In genomic region chr6:149854017-149854416, GRCh38 we compare ENCODE assay signal across 10 cellular contexts. TPM values are rescaled to one million over a fixed set of nuclear protein-coding genes. Genes with fewer than 3 reads are reported as not detected.
DNase-seq lines count a peak whose midpoint lies in the region; ATAC-seq, FAIRE-seq and TF ChIP-seq lines count a peak whose summit lies in the region.
"Not testable (repeated sequence)": the region's sequence is repeated elsewhere in the genome, so short reads cannot be mapped to it uniquely, and the experiment has no call there.
"Had no signal": no experiment of that assay in that cellular context is flagged by ENCODE, and none has a peak within 500 bp of the region (broad histone marks: within the 10 kb centered on the region; RNA-seq: fewer than 3 reads in every experiment).

No MANE protein-coding gene starts in this region.

- H3K27ac ChIP-seq in ACC112 (ENCODE audit: low read depth, low read length) (peak overlapping the region; percentile 97), RWPE2 (ENCODE audit: poor library complexity, severe bottlenecking) (peak overlapping the region; percentile 99), esophagus (ENCODE audit: low read depth in 2 of 2, low read length in 1 of 2) (peak overlapping the region; percentile 82 to 85), keratinocyte (ENCODE audit: control insufficient read depth, insufficient read depth, low read length) (peak overlapping the region; percentile 93), suprapubic skin (peak overlapping the region; percentile 15)

- not testable (repeated sequence) for BruUV-seq in MCF 10A (replicated peaks; lab: Mats Ljungman, UMichigan)

- H3K4me3 Mint-ChIP-seq in HFFc6; MCF 10A (ENCODE audit: unreplicated experiment); osteocyte (ENCODE audit: unreplicated experiment): not testable (repeated sequence)

- H3K27me3 ChIP-seq in ACC112 (ENCODE audit: insufficient read depth, low read length); RWPE2 (ENCODE audit: insufficient read depth, poor library complexity, severe bottlenecking); esophagus (ENCODE audit: control insufficient read depth in 1 of 2, insufficient read depth in 2 of 2, low read length in 2 of 2); keratinocyte (ENCODE audit: control insufficient read depth, extremely low read depth, insufficient read depth, low read length); suprapubic skin: not testable (repeated sequence)

- H4K20me1 ChIP-seq in keratinocyte (ENCODE audit: control insufficient read depth, extremely low read depth, insufficient read depth, low read length) = not testable (repeated sequence)

- intact Hi-C loops in MCF 10A (cut with micrococcal nuclease) = not testable (repeated sequence)

- ATAC-seq in RWPE2 (ENCODE audit: low read depth) = not testable (repeated sequence)

- H3K4me3 ChIP-seq in ACC112 (ENCODE audit: low read depth, low read length); RWPE2 (ENCODE audit: severe bottlenecking); esophagus (ENCODE audit: low read depth in 1 of 2, low read length in 2 of 2); suprapubic skin: not testable (repeated sequence)
- peak overlapping the region in 1 of 3 experiments; percentile 67 for H3K4me3 ChIP-seq in keratinocyte (ENCODE audit: control insufficient read depth in 2 of 3, extremely low read depth in 1 of 3, insufficient read depth in 2 of 3, low read depth in 1 of 3, low read length in 3 of 3)

- H3K4me1 ChIP-seq in ACC112 (ENCODE audit: control insufficient read depth, insufficient read depth, low read length, unreplicated experiment) (peaks cover 53% of the 10 kb centered on the region), RWPE2 (ENCODE audit: insufficient read depth, poor library complexity, severe bottlenecking) (peaks cover 65% of the 10 kb centered on the region), keratinocyte (ENCODE audit: control insufficient read depth, extremely low read depth, insufficient read depth, low read length) (peaks cover 61% of the 10 kb centered on the region), suprapubic skin (peaks cover 44% of the 10 kb centered on the region)
- H3K4me1 ChIP-seq in esophagus (ENCODE audit: control insufficient read depth in 2 of 2, insufficient read depth in 2 of 2, low read length in 1 of 2) = not testable (repeated sequence)

- H3K79me2 ChIP-seq in ACC112 (ENCODE audit: control insufficient read depth, insufficient read depth, low read length, unreplicated experiment) (peaks cover 36% of the 10 kb centered on the region), keratinocyte (ENCODE audit: control insufficient read depth, insufficient read depth, low read length) (peaks cover 24% of the 10 kb centered on the region)

- WGBS in esophagus, 2 donors = 86 to 88% methylated on average over 4 of the region's 4 CpGs
- 94% methylated on average over 4 of the region's 4 CpGs for WGBS in suprapubic skin

- CTCF ChIA-PET in MCF 10A (lab: Yijun Ruan, JAX) = interaction anchor here (0.6 to 2.5 kb wide), 3 partner anchors 11 to 220 kb away, joined by 3 to 9 read pairs (median 4); no protein-coding TSS in a partner anchor

- dilution Hi-C loops in keratinocyte (cut with MboI; ENCODE audit: extremely low pct_ligation_motif_present, low sequenced_read_pairs) = not testable (repeated sequence)

- TF ChIP-seq EP300 in suprapubic skin (IDR thresholded peaks at IDR 0.05) = not testable (repeated sequence)

- H3K9me3 ChIP-seq in RWPE2 (ENCODE audit: severe bottlenecking); esophagus (ENCODE audit: control insufficient read depth in 2 of 2, insufficient read depth in 1 of 2, low read depth in 1 of 2, low read length in 1 of 2); keratinocyte (ENCODE audit: control insufficient read depth, low read depth, low read length); suprapubic skin: not testable (repeated sequence)

- H2AFZ ChIP-seq in ACC112 (ENCODE audit: low read length, unreplicated experiment); keratinocyte (ENCODE audit: control insufficient read depth, low read length): not testable (repeated sequence)

- POLR2A ChIA-PET in MCF 10A (lab: Yijun Ruan, JAX) = interaction anchor here (0.6 to 13.6 kb wide), 10 partner anchors 9 to 136 kb away, joined by 3 to 255 read pairs (median 4); partner anchors contain the start of gene LATS1

- not testable (repeated sequence) for TF ChIP-seq POLR2A in suprapubic skin (IDR thresholded peaks at IDR 0.05)

- H3K27ac Mint-ChIP-seq in HFFc6 (peak overlapping the region; percentile 97), MCF 10A (ENCODE audit: low read depth, unreplicated experiment) (peak overlapping the region; percentile 92), osteocyte (ENCODE audit: unreplicated experiment) (peak overlapping the region; percentile 96)

- H3K9me3 Mint-ChIP-seq in HFFc6; MCF 10A (ENCODE audit: unreplicated experiment); osteocyte (ENCODE audit: unreplicated experiment): not testable (repeated sequence)

- not testable (repeated sequence) for FAIRE-seq in keratinocyte (lab: Jason Lieb, UNC)

- peaks cover 80% of the 10 kb centered on the region for H3K4me1 Mint-ChIP-seq in HFFc6 (ENCODE audit: low read depth)
- peaks cover 67% of the 10 kb centered on the region for H3K4me1 Mint-ChIP-seq in MCF 10A (ENCODE audit: insufficient read depth, unreplicated experiment)
- peaks cover 68% of the 10 kb centered on the region for H3K4me1 Mint-ChIP-seq in osteocyte (ENCODE audit: unreplicated experiment)

- H3K27me3 Mint-ChIP-seq in HFFc6 (ENCODE audit: insufficient read depth); MCF 10A (ENCODE audit: insufficient read depth, unreplicated experiment); osteocyte (ENCODE audit: unreplicated experiment): not testable (repeated sequence)

- H3K9me1 ChIP-seq in keratinocyte (ENCODE audit: control insufficient read depth, extremely low read depth, insufficient read depth, low read length) = not testable (repeated sequence)

- peak overlapping the region; percentile 89 for H3K4me2 ChIP-seq in keratinocyte (ENCODE audit: control insufficient read depth, extremely low read depth, insufficient read depth, low read depth, low read length)

- not testable (repeated sequence) for TF ChIP-seq CTCF in HFFc6 (IDR thresholded peaks at IDR 0.05); RWPE2 (IDR thresholded peaks at IDR 0.05; ENCODE audit: poor library complexity, severe bottlenecking); MCF 10A (IDR thresholded peaks at IDR 0.05; ENCODE audit: unreplicated experiment); keratinocyte (optimal IDR thresholded peaks at IDR 0.05 in 1 of 3, IDR thresholded peaks at IDR 0.05 in 1 of 3, conservative IDR thresholded peaks at IDR 0.05 in 1 of 3; ENCODE audit: extremely low read depth in 1 of 3, insufficient read depth in 2 of 3, low read length in 3 of 3); osteocyte (IDR thresholded peaks at IDR 0.05); suprapubic skin (IDR thresholded peaks at IDR 0.05)

- H3K9ac ChIP-seq in keratinocyte (ENCODE audit: control insufficient read depth, extremely low read depth, insufficient read depth, low read length) = peak overlapping the region; percentile 78

- DNase-seq in HFFc6; RWPE2 (ENCODE audit: low spot score); MCF 10A (ENCODE audit: unreplicated experiment); keratinocyte (ENCODE audit: low read depth, low spot score); osteocyte (ENCODE audit: extremely low spot score, unreplicated experiment); suprapubic skin (ENCODE audit: low spot score in 2 of 2): not testable (repeated sequence)

- H3K36me3 ChIP-seq in ACC112 (ENCODE audit: insufficient read depth, low read length); esophagus (ENCODE audit: control insufficient read depth in 2 of 2, insufficient read depth in 2 of 2, low read length in 1 of 2); keratinocyte (ENCODE audit: control insufficient read depth in 2 of 2, extremely low read depth in 1 of 2, insufficient read depth in 2 of 2, low read length in 2 of 2); suprapubic skin: not testable (repeated sequence)
- H3K36me3 ChIP-seq in RWPE2 (ENCODE audit: low read depth) = peaks cover 25% of the 10 kb centered on the region

- not testable (repeated sequence) for H3K36me3 Mint-ChIP-seq in HFFc6 (ENCODE audit: low read depth); MCF 10A (ENCODE audit: insufficient read depth, unreplicated experiment)
- H3K36me3 Mint-ChIP-seq in osteocyte (ENCODE audit: unreplicated experiment) = peaks cover 13% of the 10 kb centered on the region

RNA-seq across cellular contexts. Expression of gene LRP11, which starts 10.1 kb away (rescaled TPM):
- total RNA-seq in HFFc6 (2021; fragmentation: NEBNext Ultra II Directional; extraction: Animal tissue kit (Norgen Biotek cat#: 25700)) = 10 to 100 TPM; 27.4 to 34.6 (median 30.4) TPM
- total RNA-seq in MCF 10A (2022) (38.1 and 46.1 TPM in 2 replicates), osteocyte (59.6 and 75.2 TPM in 2 replicates), suprapubic skin (10 to 100 TPM; 43.6 to 77.2 (median 68.4) TPM)
- polyA plus RNA-seq in esophagus (10 to 100 TPM; 20.8 to 25.6 TPM), keratinocyte (26.4 to 49.2 TPM (median 31.1 TPM) in 3 replicates)
- polyA plus RNA-seq in keratinocyte (2011; ENCODE audit: low read depth) = 48.7 TPM
- 23.3 and 33.9 TPM in 2 replicates for polyA plus RNA-seq in keratinocyte (2011; cell fraction: cytosol; rRNA removed)
- polyA plus RNA-seq in keratinocyte (2011; cell fraction: nucleus; rRNA removed) = 44.9 and 52.7 TPM in 2 replicates
- 25.2 and 70.7 TPM in 2 replicates for polyA plus RNA-seq in keratinocyte (2012; ENCODE audit: low replicate concordance)
- polyA minus RNA-seq in keratinocyte = 46.2 to 99.9 TPM (median 57.1 TPM) in 3 replicates
- polyA minus RNA-seq in keratinocyte (2011; cell fraction: cytosol; rRNA and poly(A)+ RNA removed) = 46.0 TPM
- polyA minus RNA-seq in keratinocyte (2011; cell fraction: nucleus; rRNA and poly(A)+ RNA removed) = 46.4 and 66.9 TPM in 2 replicates

RNA-seq across cellular contexts. Expression of gene RAET1E, which starts 43.9 kb away (rescaled TPM):
- under 1 TPM in 5 of 6 experiments, not detected in 1; 0.14 to 0.41 (median 0.26) TPM for total RNA-seq in HFFc6 (2021; fragmentation: NEBNext Ultra II Directional; extraction: Animal tissue kit (Norgen Biotek cat#: 25700))
- total RNA-seq in MCF 10A (2022) (28.9 and 37.6 TPM in 2 replicates), osteocyte (not detected in 2 replicates), suprapubic skin (10 to 100 TPM; 14.4 to 46.8 (median 22.8) TPM)
- polyA plus RNA-seq in esophagus (10 to 100 TPM; 25.1 to 72.5 TPM), keratinocyte (8.4 to 24.9 TPM (median 14.0 TPM) in 3 replicates)
- 19.2 TPM for polyA plus RNA-seq in keratinocyte (2011; ENCODE audit: low read depth)
- polyA plus RNA-seq in keratinocyte (2011; cell fraction: cytosol; rRNA removed) = 7.7 and 14.8 TPM in 2 replicates
- 29.0 and 31.6 TPM in 2 replicates for polyA plus RNA-seq in keratinocyte (2011; cell fraction: nucleus; rRNA removed)
- polyA plus RNA-seq in keratinocyte (2012; ENCODE audit: low replicate concordance) = 4.6 and 45.2 TPM in 2 replicates
- 2.3 to 20.6 TPM (median 5.9 TPM) in 3 replicates for polyA minus RNA-seq in keratinocyte
- 2.3 TPM for polyA minus RNA-seq in keratinocyte (2011; cell fraction: cytosol; rRNA and poly(A)+ RNA removed)
- polyA minus RNA-seq in keratinocyte (2011; cell fraction: nucleus; rRNA and poly(A)+ RNA removed) = 10.4 and 15.0 TPM in 2 replicates
- total RNA-seq: CD4-positive, alpha-beta T cell; G401 had no signal

Comparison
In these comparisons a context has a peak if more than half of its experiments do, and no peak if none do; other contexts are left out.
1. H3K27ac ChIP-seq: peak in every context shown above with its lines; median percentile 99 in RWPE2; 97 in ACC112; 93 in keratinocyte; 84 in esophagus; 15 in suprapubic skin.
2. RNA of gene RAET1E, which starts 43.9 kb away (total RNA-seq): 28.9 to 37.6 TPM in MCF 10A and 14.4 to 46.8 TPM in suprapubic skin; 0.14 to 0.41 TPM in HFFc6 and not detected in osteocyte; every median in the first group is over 10 times any median in the second.
3. Peak in every context shown above with its lines, with median percentiles within 50 percentile points of each other: H3K27ac Mint-ChIP-seq.